25 cellular contexts compared by ENCODE assay signal in the genomic region with DNA sequence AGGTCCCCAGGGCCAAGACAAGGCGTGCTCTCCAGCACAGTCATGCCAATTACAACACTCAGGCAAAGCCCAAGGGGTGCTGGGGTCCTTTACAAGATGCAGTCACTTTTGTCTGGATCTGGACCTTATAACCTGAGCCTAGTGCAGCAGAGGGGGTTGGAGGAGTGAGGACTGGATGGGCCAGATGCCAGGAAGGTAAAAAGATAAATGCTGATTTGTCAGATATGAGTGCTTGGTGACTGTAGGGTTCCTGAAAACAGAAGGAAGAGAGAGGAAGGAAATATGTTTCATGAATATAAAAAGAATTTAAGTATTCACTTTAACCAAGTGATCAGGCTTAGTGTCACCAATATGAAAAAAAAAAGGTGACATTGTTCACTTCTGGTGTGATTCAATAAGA. TPM values are rescaled to one million over a fixed set of nuclear protein-coding genes. Genes with fewer than 3 reads are reported as not detected.
"Had no signal": no experiment of that assay in that cellular context is flagged by ENCODE, and none has a peak within 500 bp of the region (broad histone marks: within the 10 kb centered on the region; RNA-seq: fewer than 3 reads in every experiment).

No MANE protein-coding gene starts in this region.

- ATAC-seq: effector memory CD8-positive, alpha-beta T cell; esophagus mucosa; gastrocnemius medialis; heart left ventricle; left cardiac atrium; left lung; naive thymus-derived CD8-positive, alpha-beta T cell; sciatic nerve; stimulated activated effector memory CD8-positive, alpha-beta T cell treated with anti-CD3 and anti-CD28 coated beads, Interleukin-12 subunit alpha, Interleukin-12 subunit beta, amount 100 ng/mL, for 72 hours had no signal

- FAIRE-seq: islet of Langerhans had no signal

- H3K36me3 ChIP-seq: gastrocnemius medialis, heart left ventricle, left lung, prostate gland, right atrium auricular region, stomach, thyroid gland had no signal

- H2AFZ ChIP-seq: hepatocyte had no signal

- H3K27ac ChIP-seq: gastrocnemius medialis, heart left ventricle, hepatocyte, left lung, prostate gland, right atrium auricular region, stomach, thyroid gland had no signal

- H3K79me2 ChIP-seq: hepatocyte had no signal

- H3K27ac Mint-ChIP-seq: naive thymus-derived CD8-positive, alpha-beta T cell; nephron progenitor cell; stimulated activated effector memory CD8-positive, alpha-beta T cell treated with anti-CD3 and anti-CD28 coated beads, Interleukin-12 subunit alpha, Interleukin-12 subunit beta, amount 100 ng/mL, for 72 hours; type B pancreatic cell had no signal

- H3K4me1 Mint-ChIP-seq: naive thymus-derived CD8-positive, alpha-beta T cell; stimulated activated effector memory CD8-positive, alpha-beta T cell treated with anti-CD3 and anti-CD28 coated beads, Interleukin-12 subunit alpha, Interleukin-12 subunit beta, amount 100 ng/mL, for 72 hours had no signal

- H3K4me3 Mint-ChIP-seq: effector memory CD8-positive, alpha-beta T cell; naive thymus-derived CD8-positive, alpha-beta T cell; nephron progenitor cell; stimulated activated effector memory CD8-positive, alpha-beta T cell treated with anti-CD3 and anti-CD28 coated beads, Interleukin-12 subunit alpha, Interleukin-12 subunit beta, amount 100 ng/mL, for 72 hours; type B pancreatic cell had no signal

- H3K9me3 Mint-ChIP-seq: effector memory CD8-positive, alpha-beta T cell; nephron progenitor cell; stimulated activated effector memory CD8-positive, alpha-beta T cell treated with anti-CD3 and anti-CD28 coated beads, Interleukin-12 subunit alpha, Interleukin-12 subunit beta, amount 100 ng/mL, for 72 hours; type B pancreatic cell had no signal

- H3K4me1 ChIP-seq: gastrocnemius medialis, heart left ventricle, left lung, prostate gland, right atrium auricular region, stomach had no signal

- DNase-seq: cortex of kidney; effector memory CD8-positive, alpha-beta T cell; foreskin fibroblast; gastrocnemius medialis; heart left ventricle; left cardiac atrium; left lung; naive thymus-derived CD8-positive, alpha-beta T cell; nephron progenitor cell; nucleus accumbens; stimulated activated CD4-positive, alpha-beta T cell treated with anti-CD3 and anti-CD28 coated beads, Interleukin-2, amount 100 ng/mL, for 24 hours; stimulated activated CD4-positive, alpha-beta T cell treated with anti-CD3 and anti-CD28 coated beads, Interleukin-4, amount 100 ng/mL, for 24 hours; stimulated activated naive CD4-positive, alpha-beta T cell treated with Interleukin-2 at 50 U/mL for 16 hours; stomach; thyroid gland had no signal

- H3K9me3 ChIP-seq: gastrocnemius medialis, heart left ventricle, left lung, prostate gland, right atrium auricular region, stomach, thyroid gland had no signal

- H3K4me2 ChIP-seq: hepatocyte had no signal

- H3K4me3 ChIP-seq: gastrocnemius medialis, heart left ventricle, hepatocyte, left lung, prostate gland, right atrium auricular region, stomach, thyroid gland had no signal

- H3K36me3 Mint-ChIP-seq: stimulated activated effector memory CD8-positive, alpha-beta T cell treated with anti-CD3 and anti-CD28 coated beads, Interleukin-12 subunit alpha, Interleukin-12 subunit beta, amount 100 ng/mL, for 72 hours; type B pancreatic cell had no signal

- H3K27me3 ChIP-seq: gastrocnemius medialis, hepatocyte, right atrium auricular region, stomach, thyroid gland had no signal

RNA-seq across cellular contexts. Expression of a gene that starts 43.4 kb away (rescaled TPM):
- total RNA-seq: dermis microvascular lymphatic vessel endothelial cell; gastrocnemius medialis; naive thymus-derived CD8-positive, alpha-beta T cell; skeletal muscle tissue had no signal
- polyA plus RNA-seq: naive thymus-derived CD8-positive, alpha-beta T cell had no signal
